ENCODE assay signal across 2 cellular contexts in genomic region chr5:95984287-95984938, GRCh38.
TF ChIP-seq lines count a peak whose summit lies in the region.

No MANE protein-coding gene starts in this region.

TF ChIP-seq in HEK293, 187 proteins besides CTCF, POLR2A, EP300 and RAD21 (continued from another document):
- TF ChIP-seq, protein P1, sequence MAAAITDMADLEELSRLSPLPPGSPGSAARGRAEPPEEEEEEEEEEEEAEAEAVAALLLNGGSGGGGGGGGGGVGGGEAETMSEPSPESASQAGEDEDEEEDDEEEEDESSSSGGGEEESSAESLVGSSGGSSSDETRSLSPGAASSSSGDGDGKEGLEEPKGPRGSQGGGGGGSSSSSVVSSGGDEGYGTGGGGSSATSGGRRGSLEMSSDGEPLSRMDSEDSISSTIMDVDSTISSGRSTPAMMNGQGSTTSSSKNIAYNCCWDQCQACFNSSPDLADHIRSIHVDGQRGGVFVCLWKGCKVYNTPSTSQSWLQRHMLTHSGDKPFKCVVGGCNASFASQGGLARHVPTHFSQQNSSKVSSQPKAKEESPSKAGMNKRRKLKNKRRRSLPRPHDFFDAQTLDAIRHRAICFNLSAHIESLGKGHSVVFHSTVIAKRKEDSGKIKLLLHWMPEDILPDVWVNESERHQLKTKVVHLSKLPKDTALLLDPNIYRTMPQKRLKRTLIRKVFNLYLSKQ (tag by site-specific recombination; IDR thresholded peaks at IDR 0.05; ENCODE audit: borderline replicate concordance) = no peak
- no peak for TF ChIP-seq ZBTB10 (tag by site-specific recombination; IDR thresholded peaks at IDR 0.05)
- TF ChIP-seq, protein P2, sequence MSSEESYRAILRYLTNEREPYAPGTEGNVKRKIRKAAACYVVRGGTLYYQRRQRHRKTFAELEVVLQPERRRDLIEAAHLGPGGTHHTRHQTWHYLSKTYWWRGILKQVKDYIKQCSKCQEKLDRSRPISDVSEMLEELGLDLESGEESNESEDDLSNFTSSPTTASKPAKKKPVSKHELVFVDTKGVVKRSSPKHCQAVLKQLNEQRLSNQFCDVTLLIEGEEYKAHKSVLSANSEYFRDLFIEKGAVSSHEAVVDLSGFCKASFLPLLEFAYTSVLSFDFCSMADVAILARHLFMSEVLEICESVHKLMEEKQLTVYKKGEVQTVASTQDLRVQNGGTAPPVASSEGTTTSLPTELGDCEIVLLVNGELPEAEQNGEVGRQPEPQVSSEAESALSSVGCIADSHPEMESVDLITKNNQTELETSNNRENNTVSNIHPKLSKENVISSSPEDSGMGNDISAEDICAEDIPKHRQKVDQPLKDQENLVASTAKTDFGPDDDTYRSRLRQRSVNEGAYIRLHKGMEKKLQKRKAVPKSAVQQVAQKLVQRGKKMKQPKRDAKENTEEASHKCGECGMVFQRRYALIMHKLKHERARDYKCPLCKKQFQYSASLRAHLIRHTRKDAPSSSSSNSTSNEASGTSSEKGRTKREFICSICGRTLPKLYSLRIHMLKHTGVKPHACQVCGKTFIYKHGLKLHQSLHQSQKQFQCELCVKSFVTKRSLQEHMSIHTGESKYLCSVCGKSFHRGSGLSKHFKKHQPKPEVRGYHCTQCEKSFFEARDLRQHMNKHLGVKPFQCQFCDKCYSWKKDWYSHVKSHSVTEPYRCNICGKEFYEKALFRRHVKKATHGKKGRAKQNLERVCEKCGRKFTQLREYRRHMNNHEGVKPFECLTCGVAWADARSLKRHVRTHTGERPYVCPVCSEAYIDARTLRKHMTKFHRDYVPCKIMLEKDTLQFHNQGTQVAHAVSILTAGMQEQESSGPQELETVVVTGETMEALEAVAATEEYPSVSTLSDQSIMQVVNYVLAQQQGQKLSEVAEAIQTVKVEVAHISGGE (tag by site-specific recombination; conservative IDR thresholded peaks at IDR 0.05; ENCODE audit: low read depth) = no peak
TF ChIP-seq in HEK293: peak in this region for 1.

TF ChIP-seq in K562, 482 proteins besides CTCF, POLR2A, EP300 and RAD21 (continued from another document):
- TF ChIP-seq THRB (CRISPR knock-in tag; conservative IDR thresholded peaks at IDR 0.05) (no peak), CHAMP1 (IDR thresholded peaks at IDR 0.05) (no peak), ZNF174 (CRISPR knock-in tag; IDR thresholded peaks at IDR 0.05) (no peak), GTF3C2 (IDR thresholded peaks at IDR 0.05; ENCODE audit: borderline replicate concordance, extremely low read depth, insufficient read length) (no peak), ZNF134 (CRISPR knock-in tag; conservative IDR thresholded peaks at IDR 0.05) (no peak), LCOR (CRISPR knock-in tag; IDR thresholded peaks at IDR 0.05) (no peak), ZNF232 (CRISPR knock-in tag; IDR thresholded peaks at IDR 0.05) (no peak)
- TF ChIP-seq, protein P3, sequence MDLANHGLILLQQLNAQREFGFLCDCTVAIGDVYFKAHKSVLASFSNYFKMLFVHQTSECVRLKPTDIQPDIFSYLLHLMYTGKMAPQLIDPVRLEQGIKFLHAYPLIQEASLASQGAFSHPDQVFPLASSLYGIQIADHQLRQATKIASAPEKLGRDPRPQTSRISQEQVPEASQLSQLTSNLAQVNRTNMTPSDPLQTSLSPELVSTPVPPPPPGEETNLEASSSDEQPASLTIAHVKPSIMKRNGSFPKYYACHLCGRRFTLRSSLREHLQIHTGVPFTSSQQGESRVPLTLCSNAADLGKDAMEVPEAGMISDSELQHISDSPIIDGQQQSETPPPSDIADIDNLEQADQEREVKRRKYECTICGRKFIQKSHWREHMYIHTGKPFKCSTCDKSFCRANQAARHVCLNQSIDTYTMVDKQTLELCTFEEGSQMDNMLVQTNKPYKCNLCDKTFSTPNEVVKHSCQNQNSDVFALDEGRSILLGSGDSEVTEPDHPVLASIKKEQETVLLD (IDR thresholded peaks at IDR 0.05) = no peak
- TF ChIP-seq, protein P4, sequence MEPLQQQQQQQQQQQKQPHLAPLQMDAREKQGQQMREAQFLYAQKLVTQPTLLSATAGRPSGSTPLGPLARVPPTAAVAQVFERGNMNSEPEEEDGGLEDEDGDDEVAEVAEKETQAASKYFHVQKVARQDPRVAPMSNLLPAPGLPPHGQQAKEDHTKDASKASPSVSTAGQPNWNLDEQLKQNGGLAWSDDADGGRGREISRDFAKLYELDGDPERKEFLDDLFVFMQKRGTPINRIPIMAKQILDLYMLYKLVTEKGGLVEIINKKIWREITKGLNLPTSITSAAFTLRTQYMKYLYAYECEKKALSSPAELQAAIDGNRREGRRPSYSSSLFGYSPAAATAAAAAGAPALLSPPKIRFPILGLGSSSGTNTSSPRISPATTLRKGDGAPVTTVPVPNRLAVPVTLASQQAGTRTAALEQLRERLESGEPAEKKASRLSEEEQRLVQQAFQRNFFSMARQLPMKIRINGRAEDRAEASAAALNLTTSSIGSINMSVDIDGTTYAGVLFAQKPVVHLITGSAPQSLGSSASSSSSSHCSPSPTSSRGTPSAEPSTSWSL (CRISPR knock-in tag; IDR thresholded peaks at IDR 0.05; ENCODE audit: borderline replicate concordance) = no peak
- TF ChIP-seq, protein P5, sequence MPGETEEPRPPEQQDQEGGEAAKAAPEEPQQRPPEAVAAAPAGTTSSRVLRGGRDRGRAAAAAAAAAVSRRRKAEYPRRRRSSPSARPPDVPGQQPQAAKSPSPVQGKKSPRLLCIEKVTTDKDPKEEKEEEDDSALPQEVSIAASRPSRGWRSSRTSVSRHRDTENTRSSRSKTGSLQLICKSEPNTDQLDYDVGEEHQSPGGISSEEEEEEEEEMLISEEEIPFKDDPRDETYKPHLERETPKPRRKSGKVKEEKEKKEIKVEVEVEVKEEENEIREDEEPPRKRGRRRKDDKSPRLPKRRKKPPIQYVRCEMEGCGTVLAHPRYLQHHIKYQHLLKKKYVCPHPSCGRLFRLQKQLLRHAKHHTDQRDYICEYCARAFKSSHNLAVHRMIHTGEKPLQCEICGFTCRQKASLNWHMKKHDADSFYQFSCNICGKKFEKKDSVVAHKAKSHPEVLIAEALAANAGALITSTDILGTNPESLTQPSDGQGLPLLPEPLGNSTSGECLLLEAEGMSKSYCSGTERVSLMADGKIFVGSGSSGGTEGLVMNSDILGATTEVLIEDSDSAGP (CRISPR knock-in tag; IDR thresholded peaks at IDR 0.05) = no peak
- TF ChIP-seq, protein P6, sequence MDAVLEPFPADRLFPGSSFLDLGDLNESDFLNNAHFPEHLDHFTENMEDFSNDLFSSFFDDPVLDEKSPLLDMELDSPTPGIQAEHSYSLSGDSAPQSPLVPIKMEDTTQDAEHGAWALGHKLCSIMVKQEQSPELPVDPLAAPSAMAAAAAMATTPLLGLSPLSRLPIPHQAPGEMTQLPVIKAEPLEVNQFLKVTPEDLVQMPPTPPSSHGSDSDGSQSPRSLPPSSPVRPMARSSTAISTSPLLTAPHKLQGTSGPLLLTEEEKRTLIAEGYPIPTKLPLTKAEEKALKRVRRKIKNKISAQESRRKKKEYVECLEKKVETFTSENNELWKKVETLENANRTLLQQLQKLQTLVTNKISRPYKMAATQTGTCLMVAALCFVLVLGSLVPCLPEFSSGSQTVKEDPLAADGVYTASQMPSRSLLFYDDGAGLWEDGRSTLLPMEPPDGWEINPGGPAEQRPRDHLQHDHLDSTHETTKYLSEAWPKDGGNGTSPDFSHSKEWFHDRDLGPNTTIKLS (IDR thresholded peaks at IDR 0.05; ENCODE audit: borderline replicate concordance, low read depth) = no peak
- TF ChIP-seq, protein P7, sequence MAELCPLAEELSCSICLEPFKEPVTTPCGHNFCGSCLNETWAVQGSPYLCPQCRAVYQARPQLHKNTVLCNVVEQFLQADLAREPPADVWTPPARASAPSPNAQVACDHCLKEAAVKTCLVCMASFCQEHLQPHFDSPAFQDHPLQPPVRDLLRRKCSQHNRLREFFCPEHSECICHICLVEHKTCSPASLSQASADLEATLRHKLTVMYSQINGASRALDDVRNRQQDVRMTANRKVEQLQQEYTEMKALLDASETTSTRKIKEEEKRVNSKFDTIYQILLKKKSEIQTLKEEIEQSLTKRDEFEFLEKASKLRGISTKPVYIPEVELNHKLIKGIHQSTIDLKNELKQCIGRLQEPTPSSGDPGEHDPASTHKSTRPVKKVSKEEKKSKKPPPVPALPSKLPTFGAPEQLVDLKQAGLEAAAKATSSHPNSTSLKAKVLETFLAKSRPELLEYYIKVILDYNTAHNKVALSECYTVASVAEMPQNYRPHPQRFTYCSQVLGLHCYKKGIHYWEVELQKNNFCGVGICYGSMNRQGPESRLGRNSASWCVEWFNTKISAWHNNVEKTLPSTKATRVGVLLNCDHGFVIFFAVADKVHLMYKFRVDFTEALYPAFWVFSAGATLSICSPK (IDR thresholded peaks at IDR 0.05; ENCODE audit: borderline replicate concordance) = no peak
TF ChIP-seq in K562: peak in this region for 0.
